9 cellular contexts compared by ENCODE assay signal in the genomic region with DNA sequence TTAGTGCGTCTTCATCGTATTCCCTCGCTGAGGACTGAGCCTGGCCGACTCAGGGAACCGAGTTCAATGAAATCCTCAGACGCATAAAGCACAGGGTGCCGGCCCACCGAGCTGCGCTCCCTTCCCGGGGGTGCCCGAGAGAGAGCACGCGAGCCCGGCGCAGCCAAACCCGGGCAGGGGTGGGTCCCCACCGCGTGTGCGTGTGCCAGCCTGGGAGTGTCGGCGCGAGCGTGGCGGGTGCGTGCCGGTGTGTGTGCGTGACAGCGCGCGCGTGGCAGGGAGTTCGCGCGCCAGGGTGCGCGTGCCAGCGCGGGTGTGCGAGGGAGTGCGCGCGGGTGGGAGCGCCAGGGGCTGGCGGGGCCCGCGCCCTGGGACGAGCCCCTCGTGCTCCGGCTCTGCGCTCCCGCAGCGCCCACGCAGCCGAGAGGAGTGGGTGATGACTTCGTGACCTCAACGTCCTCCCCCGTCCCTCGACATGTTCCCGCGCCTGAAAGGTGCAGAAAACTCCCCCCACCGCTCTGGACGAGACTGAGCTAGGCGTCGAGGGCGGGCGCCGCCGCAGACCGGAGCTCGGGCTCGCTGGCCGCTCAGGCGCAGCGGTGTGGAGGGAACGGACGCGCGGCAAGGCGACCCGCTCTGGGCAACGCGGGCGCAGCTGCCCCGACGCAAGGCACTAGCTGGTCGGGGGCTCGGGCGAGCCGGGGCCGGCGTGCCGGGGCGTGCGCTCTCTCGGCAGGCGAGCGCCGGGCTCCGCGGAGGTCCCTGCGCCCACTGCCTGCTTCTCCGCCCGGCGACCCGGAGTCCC.
DNase-seq lines count a peak whose midpoint lies in the region; ATAC-seq and TF ChIP-seq lines count a peak whose summit lies in the region.
"Had no signal": no experiment of that assay in that cellular context is flagged by ENCODE, and none has a peak within 500 bp of the region (broad histone marks: within the 10 kb centered on the region; RNA-seq: fewer than 3 reads in every experiment).

No MANE protein-coding gene starts in this region.

- H3K4me2 ChIP-seq in OCI-LY1 (ENCODE audit: low read length) (peak overlapping the region; percentile 84), smooth muscle cell (peak overlapping the region; percentile 94)

- H3K9me3 ChIP-seq in OCI-LY1 (ENCODE audit: low read length) (no peaks in the 10 kb centered on the region), smooth muscle cell (replicated peaks; ENCODE audit: low read depth) (no peaks in the 10 kb centered on the region)

- TF ChIP-seq CTCF in OCI-LY1 (IDR thresholded peaks at IDR 0.05; ENCODE audit: low read length) (no peak), brain (conservative IDR thresholded peaks at IDR 0.05) (no peak), smooth muscle cell (IDR thresholded peaks at IDR 0.05; ENCODE audit: borderline replicate concordance, insufficient read depth, poor library complexity, severe bottlenecking) (no peak)

- peak overlapping the region; percentile 77 to 85 (median 80) for H3K4me3 Mint-ChIP-seq in brain

- peak overlapping the region in 2 of 5 experiments; percentile 69 to 70 for H3K27ac Mint-ChIP-seq in brain
- H3K27ac Mint-ChIP-seq: CD4-positive, CD25-positive, alpha-beta regulatory T cell had no signal

- H3K4me3 ChIP-seq in OCI-LY1 (ENCODE audit: low read depth, low read length, poor library complexity, severe bottlenecking): peak overlapping the region; percentile 69
- peak overlapping the region; percentile 67 for H3K4me3 ChIP-seq in smooth muscle cell

- H3K9ac ChIP-seq in OCI-LY1 (ENCODE audit: low read length) (peak overlapping the region; percentile 74), smooth muscle cell (ENCODE audit: low read depth) (peak overlapping the region; percentile 31)

- H3K36me3 ChIP-seq in OCI-LY1 (ENCODE audit: insufficient read depth, low read length) (no peaks in the 10 kb centered on the region), smooth muscle cell (ENCODE audit: low read depth) (no peaks in the 10 kb centered on the region)

- no peaks in the 10 kb centered on the region for H3K79me2 ChIP-seq in OCI-LY1 (ENCODE audit: insufficient read depth, low read length)
- H3K79me2 ChIP-seq in smooth muscle cell (ENCODE audit: low read depth): no peaks in the 10 kb centered on the region

- peaks cover 58% of the 10 kb centered on the region for H3K4me1 Mint-ChIP-seq in brain

- DNase-seq in NCI-H2081 (lab: John Stamatoyannopoulos, UW): peak; percentile 31 to 59
- DNase-seq in NCI-H2081 treated with DMSO at 0.1 percent for 48 hours (lab: John Stamatoyannopoulos, UW): no peak
- peak; percentile 15 for DNase-seq in inferior parietal cortex (ENCODE audit: extremely low spot score)
- peak; percentile 7 for DNase-seq in smooth muscle cell (lab: John Stamatoyannopoulos, UW; ENCODE audit: unreplicated experiment)
- DNase-seq in GOT3 (lab: John Stamatoyannopoulos, UW): no peak

- peaks cover 20% of the 10 kb centered on the region for H3K27me3 Mint-ChIP-seq in brain

- no peak overlapping the region for H2AFZ ChIP-seq in OCI-LY1 (ENCODE audit: low read length)
- peak overlapping the region; percentile 76 for H2AFZ ChIP-seq in smooth muscle cell (ENCODE audit: low read depth)

- H3K27me3 ChIP-seq in OCI-LY1 (ENCODE audit: insufficient read depth, low read length) (no peaks in the 10 kb centered on the region), smooth muscle cell (ENCODE audit: low read depth) (peaks cover 5% of the 10 kb centered on the region)

- H4K20me1 ChIP-seq in OCI-LY1 (ENCODE audit: insufficient read depth, low read length): no peaks in the 10 kb centered on the region
- no peaks in the 10 kb centered on the region for H4K20me1 ChIP-seq in smooth muscle cell (ENCODE audit: low read depth)

- H3F3A ChIP-seq in OCI-LY1 (ENCODE audit: insufficient read depth, low read length): no peaks in the 10 kb centered on the region
- no peaks in the 10 kb centered on the region for H3F3A ChIP-seq in smooth muscle cell (ENCODE audit: low read depth)

- no peaks in the 10 kb centered on the region for H3K9me3 Mint-ChIP-seq in brain

- H3K36me3 Mint-ChIP-seq in brain: no peaks in the 10 kb centered on the region
- H3K36me3 Mint-ChIP-seq: CD4-positive, CD25-positive, alpha-beta regulatory T cell had no signal

- H3K27ac ChIP-seq in OCI-LY1 (ENCODE audit: low read depth, low read length, poor library complexity, severe bottlenecking) (peak overlapping the region; percentile 16), smooth muscle cell (ENCODE audit: low read depth) (no peak overlapping the region)

- WGBS in smooth muscle cell (ENCODE audit: low lambda C conversion rate): 2% methylated on average over 76 of the region's 105 CpGs

- H3K4me1 ChIP-seq in OCI-LY1 (ENCODE audit: insufficient read depth, low read length, severe bottlenecking): peaks cover 20% of the 10 kb centered on the region
- peaks cover 58% of the 10 kb centered on the region for H3K4me1 ChIP-seq in smooth muscle cell (ENCODE audit: low read depth)

- no peaks in the 10 kb centered on the region for H3K9me2 ChIP-seq in OCI-LY1 (ENCODE audit: low read depth, low read length)

- ATAC-seq in HG02798 (IDR thresholded peaks at IDR 0.05; ENCODE audit: poor library complexity, unreplicated experiment): peak; percentile 65

Comparison
In these comparisons a context has a peak if more than half of its experiments do, and no peak if none do; other contexts are left out.
1. DNase-seq: peak in NCI-H2081 (2 of 2), inferior parietal cortex (single experiment) and smooth muscle cell (single experiment); none in NCI-H2081 treated with DMSO at 0.1 percent for 48 hours (single experiment) and GOT3 (single experiment).